ENCODE assay signal across 16 cellular contexts in the genomic region with DNA sequence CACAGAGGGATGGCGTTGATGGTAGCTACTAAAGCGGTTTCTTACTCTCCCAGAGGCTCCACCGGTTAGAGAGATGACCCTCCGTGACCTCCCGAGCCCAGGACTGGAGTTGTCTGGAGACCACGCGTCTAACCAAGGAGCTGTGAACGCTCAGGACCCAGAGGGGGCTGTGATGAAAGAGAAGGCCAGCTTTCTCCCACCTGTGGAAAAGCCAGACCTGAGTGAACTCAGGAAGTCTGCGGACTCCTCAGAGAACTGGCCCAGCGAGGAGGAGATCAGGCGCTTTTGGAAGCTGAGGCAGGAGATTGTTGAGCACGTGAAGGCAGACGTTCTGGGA. TPM values are rescaled to one million over a fixed set of nuclear protein-coding genes. Genes with fewer than 3 reads are reported as not detected.
DNase-seq lines count a peak whose midpoint lies in the region; ATAC-seq and TF ChIP-seq lines count a peak whose summit lies in the region.
"Had no signal": no experiment of that assay in that cellular context is flagged by ENCODE, and none has a peak within 500 bp of the region (broad histone marks: within the 10 kb centered on the region; RNA-seq: fewer than 3 reads in every experiment).

No MANE protein-coding gene starts in this region.

- H3F3A ChIP-seq in GM23338 (replicated peaks; ENCODE audit: low read depth) = no peaks in the 10 kb centered on the region

- H3K4me1 Mint-ChIP-seq in GM23338 (peaks cover 3% of the 10 kb centered on the region; the same call in 2 of the 3 replicates), nephron progenitor cell (peaks cover 20% of the 10 kb centered on the region), T-helper 17 cell (peaks cover 5% of the 10 kb centered on the region), natural killer cell (peaks cover 0 to 2% of the 10 kb centered on the region in 2 donors)

- H3K56ac ChIP-seq in IMR-90 (ENCODE audit: extremely low read depth, insufficient read depth, low read length) = no peak overlapping the region

- no peak overlapping the region for H4K8ac ChIP-seq in IMR-90 (ENCODE audit: low read depth in 2 of 2, low read length in 2 of 2)

- H4K5ac ChIP-seq in IMR-90 (ENCODE audit: low read depth, low read length) = no peak overlapping the region

- H2BK5ac ChIP-seq in IMR-90 (ENCODE audit: low read depth, low read length, poor library complexity, severe bottlenecking) = no peak overlapping the region

- H3K4me3 Mint-ChIP-seq in GM23338 (no peak overlapping the region), nephron progenitor cell (no peak overlapping the region), T-helper 17 cell (no peak overlapping the region), natural killer cell (no peak overlapping the region)
- H3K4me3 Mint-ChIP-seq: CD4-positive, alpha-beta memory T cell; HFFc6 had no signal

- no peak for ATAC-seq in GM23338
- ATAC-seq in IMR-90 (ENCODE audit: low read depth) = no peak
- no peak for ATAC-seq in T-helper 17 cell
- no peak for ATAC-seq in natural killer cell
- no peak for ATAC-seq in sciatic nerve

- no peaks in the 10 kb centered on the region for H3K36me3 ChIP-seq in GM23338 (ENCODE audit: insufficient read depth)
- H3K36me3 ChIP-seq in IMR-90 (ENCODE audit: control insufficient read depth, insufficient read depth, low read length) = peaks cover 15% of the 10 kb centered on the region
- H3K36me3 ChIP-seq in sigmoid colon = peaks cover 0 to 36% (median 5%) of the 10 kb centered on the region in 4 donors
- H3K36me3 ChIP-seq: HAP-1 had no signal

- H3K4me2 ChIP-seq in GM23338 (no peak overlapping the region), IMR-90 (ENCODE audit: low read depth, low read length) (no peak overlapping the region)

- H4K91ac ChIP-seq in IMR-90 (ENCODE audit: insufficient read depth, low read depth, low read length) = no peak overlapping the region

- DNase-seq in GM23338 (ENCODE audit: low spot score) (no peak), IMR-90 (no peak), nephron progenitor cell (no peak), sigmoid colon (peak; percentile 53), T-helper 17 cell (no peak), natural killer cell (no peak), sciatic nerve (ENCODE audit: low spot score) (no peak)
- DNase-seq: C1 segment of cervical spinal cord; Calu3; CD4-positive, alpha-beta memory T cell; COR-L47; DMS153; DND-41; GM23248; HFFc6 had no signal

- no peak for TF ChIP-seq POLR2A in IMR-90 (IDR thresholded peaks at IDR 0.05; ENCODE audit: low read depth, low read length)
- TF ChIP-seq POLR2A in sigmoid colon (IDR thresholded peaks at IDR 0.05) = no peak

- H3K27ac ChIP-seq in GM23338 (ENCODE audit: low read depth) (no peak overlapping the region), IMR-90 (ENCODE audit: insufficient read depth, low read length) (no peak overlapping the region), sigmoid colon (no peak overlapping the region)
- H3K27ac ChIP-seq: GM23248 had no signal

- H3K79me2 ChIP-seq in GM23338 (replicated peaks; ENCODE audit: insufficient read depth) = no peaks in the 10 kb centered on the region

- dilution Hi-C loops in IMR-90 (cut with HindIII; ENCODE audit: low sequenced_read_pairs, unreplicated experiment) = loop anchor here (25.0 kb wide), 1 partner anchor 111 kb away; no protein-coding TSS in a partner anchor

- no peak overlapping the region for H3K9ac ChIP-seq in IMR-90 (ENCODE audit: low read depth, low read length)
- H3K9ac ChIP-seq: GM23248 had no signal

- no peak overlapping the region for H3K14ac ChIP-seq in IMR-90 (replicated peaks; ENCODE audit: low read depth, low read length)

- BruUV-seq in IMR-90 (replicated peaks; lab: Mats Ljungman, UMichigan) = no TSS peak

- CTCF ChIA-PET in IMR-90 (lab: Yijun Ruan, JAX) = no interaction called here

- H3K36me3 Mint-ChIP-seq in GM23338 (ENCODE audit: low read depth) (no peaks in the 10 kb centered on the region; the same call in 2 of the 3 replicates), nephron progenitor cell (ENCODE audit: low read depth) (peaks cover 49% of the 10 kb centered on the region), T-helper 17 cell (ENCODE audit: low read depth) (no peaks in the 10 kb centered on the region), natural killer cell (peaks cover 11% of the 10 kb centered on the region)

- intact Hi-C loops in IMR-90 (cut with micrococcal nuclease) = no loop called here
- intact Hi-C loops in sigmoid colon (cut with DNase I) = no loop called here
- intact Hi-C loops in natural killer cell (cut with micrococcal nuclease) = no loop called here
- intact Hi-C loops in sciatic nerve (cut with DNase I) = loop anchor here (5.0 kb wide), 1 partner anchor 1501 kb away; no protein-coding TSS in a partner anchor

- no peak overlapping the region for H2BK20ac ChIP-seq in IMR-90 (ENCODE audit: low read depth, low read length)

- POLR2A ChIA-PET in IMR-90 (lab: Charles Lee; ENCODE audit: unreplicated experiment) = no interaction called here

- H2BK15ac ChIP-seq in IMR-90 (ENCODE audit: low read depth, low read length) = no peak overlapping the region

- no peaks in the 10 kb centered on the region for H3K9me1 ChIP-seq in IMR-90 (ENCODE audit: insufficient read depth, low read length)

- H3K9me3 Mint-ChIP-seq in GM23338 (no peaks in the 10 kb centered on the region), nephron progenitor cell (no peaks in the 10 kb centered on the region), natural killer cell (no peaks in the 10 kb centered on the region)
- H3K9me3 Mint-ChIP-seq: CD4-positive, alpha-beta memory T cell; HFFc6 had no signal

- no peak overlapping the region for H3K18ac ChIP-seq in IMR-90 (ENCODE audit: low read depth, low read length)

- H3K79me1 ChIP-seq in IMR-90 (ENCODE audit: low read depth in 1 of 2, low read length in 2 of 2) = no peaks in the 10 kb centered on the region

- H2BK120ac ChIP-seq in IMR-90 (ENCODE audit: low read depth, low read length) = no peak overlapping the region

- TF ChIP-seq CTCF in GM23338 (conservative IDR thresholded peaks at IDR 0.05; ENCODE audit: low read depth in 2 of 2) (no peak), IMR-90 (conservative IDR thresholded peaks at IDR 0.05; ENCODE audit: low read depth, low read length) (no peak), nephron progenitor cell (IDR thresholded peaks at IDR 0.05) (no peak), sigmoid colon (IDR thresholded peaks at IDR 0.05) (no peak), natural killer cell (IDR thresholded peaks at IDR 0.05) (no peak)

- TF ChIP-seq EP300 in sigmoid colon (IDR thresholded peaks at IDR 0.05) = no peak

- no peaks in the 10 kb centered on the region for H3K9me3 ChIP-seq in IMR-90 (ENCODE audit: control insufficient read depth, insufficient read depth, low read length)
- no peaks in the 10 kb centered on the region for H3K9me3 ChIP-seq in sigmoid colon
- H3K9me3 ChIP-seq in T-helper 17 cell (ENCODE audit: control insufficient read depth, low read length, poor library complexity, severe bottlenecking) = no peaks in the 10 kb centered on the region
- H3K9me3 ChIP-seq: HAP-1 had no signal

- H3K4ac ChIP-seq in IMR-90 (ENCODE audit: low read depth, low read length) = no peak overlapping the region

- H2AK5ac ChIP-seq in IMR-90 (ENCODE audit: low read depth, low read length) = no peak overlapping the region

- no peaks in the 10 kb centered on the region for H4K20me1 ChIP-seq in GM23338 (replicated peaks; ENCODE audit: insufficient read depth)
- no peaks in the 10 kb centered on the region; the same call in 1 of the 2 replicates for H4K20me1 ChIP-seq in IMR-90 (ENCODE audit: insufficient read depth, low read length)

- H3K27me3 ChIP-seq in GM23338 (ENCODE audit: insufficient read depth) (no peaks in the 10 kb centered on the region), IMR-90 (ENCODE audit: control insufficient read depth, insufficient read depth, low read length) (no peaks in the 10 kb centered on the region), sigmoid colon (no peaks in the 10 kb centered on the region)

- H3K9me2 ChIP-seq in GM23338 (ENCODE audit: insufficient read depth) = no peaks in the 10 kb centered on the region

- H3K27ac Mint-ChIP-seq in GM23338 = peak overlapping the region; percentile 29; the same call in 1 of the 2 replicates
- peak overlapping the region; percentile 27 for H3K27ac Mint-ChIP-seq in nephron progenitor cell
- no peak overlapping the region for H3K27ac Mint-ChIP-seq in T-helper 17 cell
- H3K27ac Mint-ChIP-seq in natural killer cell = no peak overlapping the region
- H3K27ac Mint-ChIP-seq: HFFc6 had no signal

- H3K27me3 Mint-ChIP-seq in GM23338 (ENCODE audit: insufficient read depth, low read depth, poor library complexity) (peaks cover 7% of the 10 kb centered on the region), nephron progenitor cell (ENCODE audit: low read depth, poor library complexity) (peaks cover 5% of the 10 kb centered on the region), T-helper 17 cell (no peaks in the 10 kb centered on the region), natural killer cell (ENCODE audit: low read depth in 2 of 2) (no peaks in the 10 kb centered on the region)
- H3K27me3 Mint-ChIP-seq: CD4-positive, alpha-beta memory T cell had no signal

- no peaks in the 10 kb centered on the region for H3K4me1 ChIP-seq in GM23338 (ENCODE audit: insufficient read depth)
- no peaks in the 10 kb centered on the region for H3K4me1 ChIP-seq in IMR-90 (ENCODE audit: control insufficient read depth, insufficient read depth, low read length)
- no peaks in the 10 kb centered on the region for H3K4me1 ChIP-seq in sigmoid colon
- H3K4me1 ChIP-seq: HAP-1 had no signal

- peak overlapping the region; percentile 61 for H2AK9ac ChIP-seq in IMR-90 (replicated peaks; ENCODE audit: low read depth, low read length, poor library complexity)

- no peak overlapping the region for H2AFZ ChIP-seq in GM23338
- H2AFZ ChIP-seq in IMR-90 (replicated peaks; ENCODE audit: low read length, poor library complexity) = no peak overlapping the region
- H2AFZ ChIP-seq: GM23248 had no signal

- in situ Hi-C loops in IMR-90 (cut with MboI; ENCODE audit: low sequenced_read_pairs) = loop anchor here (5.0 kb wide), 1 partner anchor 126 kb away; no protein-coding TSS in a partner anchor

- H3K4me3 ChIP-seq in GM23338 (no peak overlapping the region), IMR-90 (ENCODE audit: insufficient read depth, low read depth, low read length) (no peak overlapping the region), sigmoid colon (no peak overlapping the region)
- H3K4me3 ChIP-seq: GM23248, HAP-1 had no signal

- TF ChIP-seq RAD21 in IMR-90 (IDR thresholded peaks at IDR 0.05; ENCODE audit: low read length) = no peak

- 80% methylated on average over 9 of the region's 13 CpGs; no CpG with 5 or more reads in 1 of the 2 experiments for WGBS in IMR-90 (ENCODE audit: extremely low coverage in 2 of 2, insufficient read length in 1 of 2), 2 experiments
- WGBS in sigmoid colon, 2 donors = 86 to 87% methylated on average over 13 of the region's 13 CpGs

- H3K23ac ChIP-seq in IMR-90 (ENCODE audit: low read depth, low read length) = no peak overlapping the region

RNA-seq across cellular contexts. Expression of gene LRRC27, which starts 15.9 kb away (rescaled TPM):
- total RNA-seq in GM23338 (2014; rRNA removed; shearing (Covaris generic)) = 3.1 and 3.5 TPM in 2 replicates
- 2.2 and 2.9 TPM in 2 replicates for polyA plus RNA-seq in GM23338 (2016; fragmentation: Nextera tagmentation; extraction: Ambion mirVana)
- 3.6 and 3.8 TPM in 2 replicates for total RNA-seq in IMR-90 (2012; rRNA removed)
- 5.0 and 5.3 TPM in 2 replicates for polyA plus RNA-seq in IMR-90 (2012; rRNA removed)
- 2.7 and 5.5 TPM in 2 replicates for polyA plus RNA-seq in IMR-90 (2012; cell fraction: cytosol; rRNA removed)
- polyA plus RNA-seq in IMR-90 (2012; cell fraction: nucleus; rRNA removed; ENCODE audit: low replicate concordance) = 30.8 and 31.9 TPM in 2 replicates
- 10 to 100 TPM in 1 of 4 donors, 1 to 10 TPM in 3; 6.1 to 15.5 (median 8.1) TPM for total RNA-seq in sigmoid colon
- polyA plus RNA-seq in sigmoid colon = 1 to 10 TPM; 1.4 to 6.2 (median 1.8) TPM
- total RNA-seq in T-helper 17 cell = 1 to 10 TPM; 3.5 to 7.6 TPM
- total RNA-seq in natural killer cell = 10 to 100 TPM in 1 of 3 donors, 1 to 10 TPM in 2; 8.1 to 22.5 (median 9.9) TPM
- 12.4 TPM for total RNA-seq in sciatic nerve

RNA-seq across cellular contexts. Expression of gene STK32C, which starts 40.1 kb away (rescaled TPM):
- 8.0 and 10.2 TPM in 2 replicates for total RNA-seq in GM23338 (2014; rRNA removed; shearing (Covaris generic))
- polyA plus RNA-seq in GM23338 (2016; fragmentation: Nextera tagmentation; extraction: Ambion mirVana) (20.5 and 24.1 TPM in 2 replicates), IMR-90 (2012; rRNA removed) (8.3 and 9.0 TPM in 2 replicates), sigmoid colon (10 to 100 TPM; 10.4 to 12.8 (median 12.6) TPM)
- total RNA-seq in IMR-90 (2012; rRNA removed) (5.0 TPM in 2 replicates), sigmoid colon (1 to 10 TPM; 4.3 to 8.4 (median 6.1) TPM), T-helper 17 cell (1 to 10 TPM; 7.1 to 8.4 TPM), natural killer cell (10 to 100 TPM; 12.7 to 22.1 (median 17.9) TPM), sciatic nerve (11.1 TPM)
- polyA plus RNA-seq in IMR-90 (2012; cell fraction: cytosol; rRNA removed) = 10.5 and 10.6 TPM in 2 replicates
- polyA plus RNA-seq in IMR-90 (2012; cell fraction: nucleus; rRNA removed; ENCODE audit: low replicate concordance) = 5.9 and 10.3 TPM in 2 replicates

RNA-seq across cellular contexts. Expression of gene PWWP2B, which starts 49.1 kb away (rescaled TPM):
- 8.6 and 12.8 TPM in 2 replicates for total RNA-seq in GM23338 (2014; rRNA removed; shearing (Covaris generic))
- polyA plus RNA-seq in GM23338 (2016; fragmentation: Nextera tagmentation; extraction: Ambion mirVana) (2.2 and 2.3 TPM in 2 replicates), IMR-90 (2012; rRNA removed) (1.7 and 2.1 TPM in 2 replicates), sigmoid colon (10 to 100 TPM; 27.0 to 50.8 (median 28.2) TPM)
- total RNA-seq in IMR-90 (2012; rRNA removed) (1.9 and 2.2 TPM in 2 replicates), sigmoid colon (10 to 100 TPM in 1 of 4 donors, 1 to 10 TPM in 3; 7.7 to 10.2 (median 9.3) TPM), T-helper 17 cell (10 to 100 TPM; 15.7 to 16.7 TPM), natural killer cell (10 to 100 TPM; 23.7 to 29.5 (median 24.4) TPM), sciatic nerve (13.3 TPM)
- 2.2 and 3.6 TPM in 2 replicates for polyA plus RNA-seq in IMR-90 (2012; cell fraction: cytosol; rRNA removed)
- polyA plus RNA-seq in IMR-90 (2012; cell fraction: nucleus; rRNA removed; ENCODE audit: low replicate concordance) = 1.8 and 4.6 TPM in 2 replicates

Comparison
In these comparisons a context has a peak if more than half of its experiments do, and no peak if none do; other contexts are left out.
1. H3K27ac Mint-ChIP-seq: peak in GM23338 (single experiment) and nephron progenitor cell (single experiment); none in T-helper 17 cell (single experiment) and natural killer cell (0 of 2).